In the genomic region with DNA sequence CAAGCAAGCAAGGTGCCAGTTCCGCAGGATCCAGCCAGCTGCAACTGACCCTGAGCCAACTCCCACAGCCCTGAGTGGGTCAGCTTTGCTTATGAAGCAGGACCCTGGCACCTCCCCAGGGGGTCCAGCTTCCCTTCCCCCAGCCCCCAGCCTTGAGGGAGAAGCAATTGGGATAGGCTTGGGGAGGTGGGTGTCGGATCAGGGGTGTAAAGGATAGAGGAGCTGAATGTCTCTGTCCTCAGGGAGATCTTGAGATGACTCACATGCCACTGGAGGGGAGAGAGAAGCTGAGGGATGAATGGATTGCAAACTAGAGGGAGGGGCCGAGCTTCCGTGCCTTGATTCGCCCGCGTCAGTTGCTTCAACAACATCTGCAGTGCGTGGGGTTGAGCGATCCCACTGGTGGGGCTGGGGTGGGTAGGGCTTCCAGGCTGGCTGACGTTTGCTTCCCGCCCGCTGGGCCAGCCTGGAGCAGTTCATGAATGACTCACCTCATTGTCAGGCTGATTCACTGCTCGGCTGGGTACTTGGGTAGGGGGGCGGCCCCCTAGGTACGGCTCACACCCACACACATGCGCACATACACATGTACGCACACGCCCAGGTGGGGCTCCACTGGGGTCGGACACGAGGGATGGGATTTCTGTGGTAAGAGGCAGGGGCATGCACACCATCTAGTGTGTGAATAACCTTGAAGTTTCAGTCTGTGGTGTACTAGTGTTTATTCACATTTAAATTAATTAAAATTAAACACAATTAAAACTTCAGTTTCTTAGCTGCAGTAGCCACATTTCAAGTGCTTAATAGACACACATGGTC, we compare ENCODE assay signal across 8 cellular contexts. TPM values are rescaled to one million over a fixed set of nuclear protein-coding genes. Genes with fewer than 3 reads are reported as not detected.
DNase-seq lines count a peak whose midpoint lies in the region; ATAC-seq, FAIRE-seq and TF ChIP-seq lines count a peak whose summit lies in the region.

No MANE protein-coding gene starts in this region.

- peak overlapping the region; percentile 74 for H4K5ac ChIP-seq in H1 (ENCODE audit: insufficient read length, low read depth, low read length)

- DNase-seq in H4 (ENCODE audit: low spot score) = peak; percentile 94
- DNase-seq in NCI-H69 (lab: John Stamatoyannopoulos, UW) = peak; percentile 96
- DNase-seq in activated CD8-positive, alpha-beta memory T cell treated with anti-CD3 and anti-CD28 coated beads for 1 hour (ENCODE audit: extremely low read depth in 1 of 2, low read depth in 1 of 2) = peak; percentile 11 to 12
- peak; percentile 66 to 75 for DNase-seq in H1 (ENCODE audit: low read depth in 1 of 2, low spot score in 2 of 2)
- DNase-seq in stimulated activated CD8-positive, alpha-beta memory T cell treated with anti-CD3 and anti-CD28 coated beads, Interleukin-4, amount 100 ng/mL, for 24 hours (ENCODE audit: low read depth) = peak; percentile 45

- H3K9me3 ChIP-seq in H1 (ENCODE audit: insufficient read depth in 2 of 2, low read depth in 1 of 2, low read length in 1 of 2) (no peaks in the 10 kb centered on the region), mesodermal cell (ENCODE audit: control insufficient read depth, low read length) (no peaks in the 10 kb centered on the region)

- WGBS in H1 (ENCODE audit: extremely low coverage in 1 of 2, insufficient coverage in 1 of 2, insufficient read length in 1 of 2, insufficient replicate concordance in 2 of 2, low coverage in 1 of 2, low lambda C conversion rate in 2 of 2, missing lambda C conversion rate in 1 of 2), 2 experiments = 10% methylated on average over 20 of the region's 20 CpGs; no CpG with 5 or more reads in 1 of the 2 experiments
- WGBS in mesodermal cell (ENCODE audit: insufficient coverage in 2 of 2), 2 experiments = 3 to 41% methylated on average over 2 to 11 of the region's 20 CpGs

- no peak overlapping the region for H3K23ac ChIP-seq in H1 (ENCODE audit: insufficient read length)

- H4K91ac ChIP-seq in H1 (replicated peaks; ENCODE audit: insufficient read length, low read length) = peak overlapping the region; percentile 48

- peak overlapping the region; percentile 4; the same call in 1 of the 2 replicates for H2AK5ac ChIP-seq in H1 (ENCODE audit: low read depth, low read length)

- peak overlapping the region; percentile 81 for H3K4ac ChIP-seq in H1 (replicated peaks; ENCODE audit: insufficient read length, low read depth, low read length)

- H3K14ac ChIP-seq in H1 (ENCODE audit: insufficient read length) = no peak overlapping the region

- H3K4me3 ChIP-seq in H1 (ENCODE audit: extremely low read depth in 1 of 4, insufficient read depth in 2 of 4, low read depth in 3 of 4, low read length in 4 of 4) (peak overlapping the region in 2 of 4 experiments; percentile 23 to 33; a peak in 4 of 8 replicates), mesodermal cell (ENCODE audit: extremely low read depth, insufficient read depth, low read length, poor library complexity, severe bottlenecking) (no peak overlapping the region)

- no peak overlapping the region for H3K56ac ChIP-seq in H1 (replicated peaks; ENCODE audit: insufficient read length, low read depth, low read length)

- peak overlapping the region; percentile 84 for H3K18ac ChIP-seq in H1 (ENCODE audit: extremely low read depth, low read length)

- peak overlapping the region; percentile 19; the same call in 1 of the 2 replicates for H2BK15ac ChIP-seq in H1 (ENCODE audit: low read length)

- H2BK12ac ChIP-seq in H1 (ENCODE audit: low read depth, low read length) = peak overlapping the region; percentile 98

- TF ChIP-seq EP300 in H1 (IDR thresholded peaks at IDR 0.05; ENCODE audit: borderline replicate concordance in 1 of 2, low read depth in 2 of 2, low read length in 2 of 2) = no peak

- peak overlapping the region; percentile 58 to 68 for H3K4me2 ChIP-seq in H1 (ENCODE audit: insufficient read depth in 1 of 2, low read depth in 2 of 2, low read length in 2 of 2)

- no peak for TF ChIP-seq CTCF in H1 (IDR thresholded peaks at IDR 0.05; ENCODE audit: control extremely low read depth in 1 of 3, insufficient read depth in 1 of 3, low read depth in 1 of 3, low read length in 3 of 3)

- CTCF ChIA-PET in H1 (lab: Charles Lee; ENCODE audit: partially characterized antibody) = interaction anchor here (0.6 to 4.2 kb wide), 11 partner anchors 13 to 1116 kb away, joined by 3 to 19 read pairs (median 4); a partner anchor contains a TSS

- H3K27ac ChIP-seq in H1 (ENCODE audit: low read depth, low read length) = peak overlapping the region; percentile 44; the same call in 1 of the 2 replicates
- H3K27ac ChIP-seq in mesodermal cell (ENCODE audit: low read depth, low read length, severe bottlenecking) = peak overlapping the region; percentile 86

- H3K27me3 ChIP-seq in H1 (replicated peaks in 1 of 4; ENCODE audit: control insufficient read depth in 3 of 4, extremely low read depth in 1 of 4, insufficient read depth in 3 of 4, low read length in 3 of 4) = no peaks in the 10 kb centered on the region

- H3K79me2 ChIP-seq in H1 (ENCODE audit: control insufficient read depth in 1 of 2, insufficient read depth in 2 of 2, low read length in 2 of 2) = 0 out of 4 replicates have a peak, but pooled peaks cover 0 to 7% of the 10 kb centered on the region in 2 experiments

- peak overlapping the region; percentile 92 for H2BK5ac ChIP-seq in H1 (ENCODE audit: low read depth, low read length)

- H3K9ac ChIP-seq in H1 (replicated peaks in 1 of 4; ENCODE audit: extremely low read depth in 1 of 4, low read depth in 3 of 4, low read length in 3 of 4) = no peak overlapping the region; a peak in 1 of 7 replicates

- no peaks in the 10 kb centered on the region for H3K79me1 ChIP-seq in H1 (ENCODE audit: low read depth, low read length)

- no peak for ATAC-seq in GM18517 (IDR thresholded peaks at IDR 0.05; ENCODE audit: unreplicated experiment)
- no peak for ATAC-seq in HG02885 (IDR thresholded peaks at IDR 0.05; ENCODE audit: poor library complexity, unreplicated experiment)

- no peaks in the 10 kb centered on the region; the same call in 1 of the 2 replicates for H3K23me2 ChIP-seq in H1 (ENCODE audit: low read depth, low read length)

- POLR2A ChIA-PET in H1 (lab: Charles Lee; ENCODE audit: partially characterized antibody) = interaction anchor here (0.9 to 1.5 kb wide), 7 partner anchors 9 to 36 kb away, joined by 3 to 4 read pairs (median 4); no protein-coding TSS in a partner anchor

- no peak overlapping the region for H2AFZ ChIP-seq in H1 (ENCODE audit: low read length)

- no peak for FAIRE-seq in H1 (lab: Jason Lieb, UNC)

- H3K4me1 ChIP-seq in H1 (replicated peaks in 1 of 4; ENCODE audit: control insufficient read depth in 3 of 4, insufficient read depth in 4 of 4, low read length in 3 of 4) (peaks cover 9 to 17% (median 16%) of the 10 kb centered on the region in 4 experiments), mesodermal cell (ENCODE audit: control insufficient read depth, insufficient read depth, low read length, poor library complexity, severe bottlenecking) (peaks cover 6% of the 10 kb centered on the region)

- H4K8ac ChIP-seq in H1 (ENCODE audit: extremely low read depth, insufficient read depth, low read length) = peak overlapping the region; percentile 85; the same call in 1 of the 2 replicates

- H3K36me3 ChIP-seq in H1 (ENCODE audit: control insufficient read depth in 2 of 4, insufficient read depth in 4 of 4, low read length in 3 of 4) (no peaks in the 10 kb centered on the region), mesodermal cell (ENCODE audit: control insufficient read depth, insufficient read depth, low read length) (no peaks in the 10 kb centered on the region)

- H4K20me1 ChIP-seq in H1 (replicated peaks in 1 of 2; ENCODE audit: control insufficient read depth in 1 of 2, insufficient read depth in 2 of 2, low read length in 2 of 2) = no peaks in the 10 kb centered on the region

- TF ChIP-seq POLR2A in H1 (IDR thresholded peaks at IDR 0.05; ENCODE audit: control extremely low read depth in 1 of 2, low read depth in 2 of 2, low read length in 2 of 2) = no peak

- peak overlapping the region; percentile 98 for H2BK120ac ChIP-seq in H1 (replicated peaks; ENCODE audit: low read depth, low read length)

- no peak for TF ChIP-seq RAD21 in H1 (IDR thresholded peaks at IDR 0.05 in 1 of 2, conservative IDR thresholded peaks at IDR 0.05 in 1 of 2; ENCODE audit: low read depth in 2 of 2, low read length in 2 of 2)

- peak overlapping the region; percentile 96; the same call in 1 of the 2 replicates for H2BK20ac ChIP-seq in H1 (ENCODE audit: low read length)

RNA-seq across cellular contexts. Expression of a gene that starts 3.6 kb away (rescaled TPM):
- 4.0 and 7.0 TPM in 2 replicates for total RNA-seq in H4 (2014; rRNA removed; shearing (Covaris generic))
- total RNA-seq in H1 (2021; fragmentation: NEBNext Ultra II Directional; extraction: Animal tissue kit (Norgen Biotek cat#: 25700)) = 18.8 and 19.4 TPM in 2 replicates
- polyA plus RNA-seq in H1 (2011; rRNA removed) = 21.6 and 24.1 TPM in 2 replicates
- polyA plus RNA-seq in H1 (2011; cell fraction: cytosol; rRNA removed) = 17.5 TPM
- 32.1 TPM for polyA plus RNA-seq in H1 (2011; cell fraction: nucleus; rRNA removed)
- polyA plus RNA-seq in H1 (2012, experiment 1 of 2) = 16.3 to 20.8 TPM (median 17.6 TPM) in 4 replicates
- polyA plus RNA-seq in H1 (2012, experiment 2 of 2) = 16.8 TPM
- polyA plus RNA-seq in H1 (2013, experiment 1 of 2) = 10.8 TPM
- polyA plus RNA-seq in H1 (2013, experiment 2 of 2) = 10.3 TPM
- polyA minus RNA-seq in H1 (2011; rRNA and poly(A)+ RNA removed) = 35.7 and 36.8 TPM in 2 replicates
- 17.8 TPM for polyA minus RNA-seq in H1 (2011; cell fraction: cytosol; rRNA and poly(A)+ RNA removed)
- polyA minus RNA-seq in H1 (2011; cell fraction: nucleus; rRNA and poly(A)+ RNA removed) = 18.6 TPM
- 9.4 TPM for polyA plus RNA-seq in mesodermal cell (2013, experiment 1 of 2)
- 7.0 TPM for polyA plus RNA-seq in mesodermal cell (2013, experiment 2 of 2)

RNA-seq across cellular contexts. Expression of a gene that starts 14.7 kb away (rescaled TPM):
- total RNA-seq in H4 (2014; rRNA removed; shearing (Covaris generic)) = 13.7 and 16.8 TPM in 2 replicates
- 48.5 and 54.0 TPM in 2 replicates for total RNA-seq in H1 (2021; fragmentation: NEBNext Ultra II Directional; extraction: Animal tissue kit (Norgen Biotek cat#: 25700))
- 54.4 and 79.2 TPM in 2 replicates for polyA plus RNA-seq in H1 (2011; rRNA removed)
- 78.3 TPM for polyA plus RNA-seq in H1 (2011; cell fraction: cytosol; rRNA removed)
- polyA plus RNA-seq in H1 (2011; cell fraction: nucleus; rRNA removed) = 103 TPM
- 31.8 to 62.6 TPM (median 53.9 TPM) in 4 replicates for polyA plus RNA-seq in H1 (2012, experiment 1 of 2)
- 44.0 TPM for polyA plus RNA-seq in H1 (2012, experiment 2 of 2)
- polyA plus RNA-seq in H1 (2013, experiment 1 of 2) = 23.8 TPM
- 23.7 TPM for polyA plus RNA-seq in H1 (2013, experiment 2 of 2)
- 77.4 and 115 TPM in 2 replicates for polyA minus RNA-seq in H1 (2011; rRNA and poly(A)+ RNA removed)
- polyA minus RNA-seq in H1 (2011; cell fraction: cytosol; rRNA and poly(A)+ RNA removed) = 41.8 TPM
- polyA minus RNA-seq in H1 (2011; cell fraction: nucleus; rRNA and poly(A)+ RNA removed) = 57.9 TPM
- 93.2 TPM for polyA plus RNA-seq in mesodermal cell (2013, experiment 1 of 2)
- 80.8 TPM for polyA plus RNA-seq in mesodermal cell (2013, experiment 2 of 2)

RNA-seq across cellular contexts. Expression of a gene that starts 32.4 kb away (rescaled TPM):
- not detected in 2 replicates for total RNA-seq in H4 (2014; rRNA removed; shearing (Covaris generic))
- total RNA-seq in H1 (2021; fragmentation: NEBNext Ultra II Directional; extraction: Animal tissue kit (Norgen Biotek cat#: 25700)) = 0.19 TPM in 1 of 2 replicates, not detected in the other
- polyA plus RNA-seq in H1 (2011; rRNA removed) = 0.05 and 0.09 TPM in 2 replicates
- 0.05 TPM for polyA plus RNA-seq in H1 (2011; cell fraction: cytosol; rRNA removed)
- polyA plus RNA-seq in H1 (2011; cell fraction: nucleus; rRNA removed) = 0.17 TPM
- polyA plus RNA-seq in H1 (2012, experiment 1 of 2) = 1.7 to 2.5 TPM (median 2.3 TPM) in 4 replicates
- 0.79 TPM for polyA plus RNA-seq in H1 (2012, experiment 2 of 2)
- polyA plus RNA-seq in H1 (2013, experiment 1 of 2) = 0.06 TPM
- 0.04 TPM for polyA plus RNA-seq in H1 (2013, experiment 2 of 2)
- polyA minus RNA-seq in H1 (2011; rRNA and poly(A)+ RNA removed) = 0.10 TPM in 1 of 2 replicates, not detected in the other
- not detected for polyA minus RNA-seq in H1 (2011; cell fraction: cytosol; rRNA and poly(A)+ RNA removed)
- polyA minus RNA-seq in H1 (2011; cell fraction: nucleus; rRNA and poly(A)+ RNA removed) = not detected
- not detected for polyA plus RNA-seq in mesodermal cell (2013, experiment 1 of 2)
- not detected for polyA plus RNA-seq in mesodermal cell (2013, experiment 2 of 2)

RNA-seq across cellular contexts. Expression of a gene that starts 48.7 kb away (rescaled TPM):
- total RNA-seq in H4 (2014; rRNA removed; shearing (Covaris generic)) = 16.4 and 19.1 TPM in 2 replicates
- 15.7 and 18.5 TPM in 2 replicates for total RNA-seq in H1 (2021; fragmentation: NEBNext Ultra II Directional; extraction: Animal tissue kit (Norgen Biotek cat#: 25700))
- polyA plus RNA-seq in H1 (2011; rRNA removed) = 30.5 and 34.7 TPM in 2 replicates
- polyA plus RNA-seq in H1 (2011; cell fraction: cytosol; rRNA removed) = 35.0 TPM
- 123 TPM for polyA plus RNA-seq in H1 (2011; cell fraction: nucleus; rRNA removed)
- polyA plus RNA-seq in H1 (2012, experiment 1 of 2) = 20.5 to 27.2 TPM (median 24.5 TPM) in 4 replicates
- 25.0 TPM for polyA plus RNA-seq in H1 (2012, experiment 2 of 2)
- polyA plus RNA-seq in H1 (2013, experiment 1 of 2) = 20.5 TPM
- 20.9 TPM for polyA plus RNA-seq in H1 (2013, experiment 2 of 2)
- polyA minus RNA-seq in H1 (2011; rRNA and poly(A)+ RNA removed) = 17.9 and 21.7 TPM in 2 replicates
- 10.3 TPM for polyA minus RNA-seq in H1 (2011; cell fraction: cytosol; rRNA and poly(A)+ RNA removed)
- polyA minus RNA-seq in H1 (2011; cell fraction: nucleus; rRNA and poly(A)+ RNA removed) = 18.4 TPM
- polyA plus RNA-seq in mesodermal cell (2013, experiment 1 of 2) = 36.3 TPM
- 30.8 TPM for polyA plus RNA-seq in mesodermal cell (2013, experiment 2 of 2)

Comparison
In these comparisons a context has a peak if more than half of its experiments do, and no peak if none do; other contexts are left out.
1. DNase-seq: peak in every context shown above with its lines; median percentile 96 in NCI-H69; 94 in H4; 70 in H1; 45 in stimulated activated CD8-positive, alpha-beta memory T cell treated with anti-CD3 and anti-CD28 coated beads, Interleukin-4, amount 100 ng/mL, for 24 hours; 12 in activated CD8-positive, alpha-beta memory T cell treated with anti-CD3 and anti-CD28 coated beads for 1 hour.